10 cellular contexts compared by ENCODE assay signal in genomic region chr20:46558511-46558959, GRCh38. TPM values are rescaled to one million over a fixed set of nuclear protein-coding genes. Genes with fewer than 3 reads are reported as not detected.
DNase-seq lines count a peak whose midpoint lies in the region; ATAC-seq, FAIRE-seq and TF ChIP-seq lines count a peak whose summit lies in the region.
"Had no signal": no experiment of that assay in that cellular context is flagged by ENCODE, and none has a peak within 500 bp of the region (broad histone marks: within the 10 kb centered on the region; RNA-seq: fewer than 3 reads in every experiment).

No MANE protein-coding gene starts in this region.

- no peaks in the 10 kb centered on the region for H3K27me3 ChIP-seq in ACC112 (ENCODE audit: insufficient read depth, low read length)

- no peaks in the 10 kb centered on the region for H3K36me3 Mint-ChIP-seq in activated naive CD4-positive, alpha-beta T cell treated with anti-CD3 and anti-CD28 coated beads, Interleukin-2, amount 50 U/mL, for 72 hours

- peak; percentile 95 to 97 for ATAC-seq in activated naive CD4-positive, alpha-beta T cell treated with anti-CD3 and anti-CD28 coated beads, Interleukin-2, amount 50 U/mL, for 72 hours
- ATAC-seq in GM18519 (IDR thresholded peaks at IDR 0.05; ENCODE audit: low FRiP score, unreplicated experiment) (no peak), HG03442 (IDR thresholded peaks at IDR 0.05; ENCODE audit: unreplicated experiment) (no peak)

- CTCF ChIA-PET in HEK293 (lab: Yijun Ruan, JAX): interaction anchor here (1.4 to 1.9 kb wide), 3 partner anchors 121 to 130 kb away, joined by 5 to 11 read pairs (median 7); partner anchors contain the start of gene TP53RK

- H3K4me3 ChIP-seq in ACC112 (ENCODE audit: low read depth, low read length) (no peak overlapping the region), HEK293 (ENCODE audit: low read depth, low read length) (no peak overlapping the region)
- H3K4me3 ChIP-seq: SK-N-MC, thoracic aorta had no signal

- peak overlapping the region; percentile 33 to 52 for H3K27ac Mint-ChIP-seq in activated naive CD4-positive, alpha-beta T cell treated with anti-CD3 and anti-CD28 coated beads, Interleukin-2, amount 50 U/mL, for 72 hours

- H2AFZ ChIP-seq in ACC112 (ENCODE audit: low read length, unreplicated experiment): no peak overlapping the region

- H3K9me3 Mint-ChIP-seq in activated naive CD4-positive, alpha-beta T cell treated with anti-CD3 and anti-CD28 coated beads, Interleukin-2, amount 50 U/mL, for 72 hours: no peaks in the 10 kb centered on the region

- H3K4me1 ChIP-seq in ACC112 (ENCODE audit: control insufficient read depth, insufficient read depth, low read length, unreplicated experiment) (peaks cover 23% of the 10 kb centered on the region), HEK293 (ENCODE audit: control insufficient read depth, insufficient read depth, low read length) (peaks cover 2% of the 10 kb centered on the region; the same call in 1 of the 2 replicates)

- no peaks in the 10 kb centered on the region for H3K9me3 ChIP-seq in HEK293 (ENCODE audit: control insufficient read depth, insufficient read depth, low read depth, low read length)
- H3K9me3 ChIP-seq: thoracic aorta had no signal

- H3K79me2 ChIP-seq in ACC112 (ENCODE audit: control insufficient read depth, insufficient read depth, low read length, unreplicated experiment): no peaks in the 10 kb centered on the region

- POLR2A ChIA-PET in HEK293 (lab: Yijun Ruan, JAX): interaction anchor here (0.6 kb wide), 1 partner anchor 759 kb away, joined by 6 read pairs; no protein-coding TSS in a partner anchor

- no peak for TF ChIP-seq CTCF in HEK293 (tag by site-specific recombination; IDR thresholded peaks at IDR 0.05)

- peak; percentile 29 to 61 for DNase-seq in activated naive CD4-positive, alpha-beta T cell treated with anti-CD3 and anti-CD28 coated beads, Interleukin-2, amount 50 U/mL, for 72 hours (ENCODE audit: low spot score in 2 of 2)
- DNase-seq in lung microvascular endothelial cell (ENCODE audit: low read depth in 2 of 2) (peak; percentile 74 to 97), SKM-1 treated with dmso at 0.1 percent for 144 hours (lab: John Stamatoyannopoulos, UW; ENCODE audit: unreplicated experiment) (no peak), GM19239 (ENCODE audit: insufficient read length, low spot score) (no peak)

- H3K27ac ChIP-seq in ACC112 (ENCODE audit: low read depth, low read length) (peak overlapping the region; percentile 43; the same call in 1 of the 2 replicates), HEK293 (ENCODE audit: extremely low read depth, low read depth, low read length) (0 out of 2 replicates have a peak overlapping the region, but pooled peaks have one; percentile 7)
- H3K27ac ChIP-seq: SK-N-MC had no signal

- no peak for FAIRE-seq in GM19239 (lab: Jason Lieb, UNC)

- no peaks in the 10 kb centered on the region for H3K36me3 ChIP-seq in ACC112 (ENCODE audit: insufficient read depth, low read length)
- no peaks in the 10 kb centered on the region for H3K36me3 ChIP-seq in HEK293 (ENCODE audit: control insufficient read depth in 2 of 2, insufficient read depth in 1 of 2, low read length in 2 of 2)
- H3K36me3 ChIP-seq: thoracic aorta had no signal

TF ChIP-seq in HEK293, 187 proteins besides CTCF, POLR2A, EP300 and RAD21 (continues in another document):
- TF ChIP-seq PRDM10 (tag by site-specific recombination; IDR thresholded peaks at IDR 0.05) (no peak), ZNF155 (tag by site-specific recombination; IDR thresholded peaks at IDR 0.05) (no peak), ZNF341 (tag by site-specific recombination; IDR thresholded peaks at IDR 0.05; ENCODE audit: low read depth) (0 out of 2 replicates have a peak, but pooled peaks have one; percentile 12), ZIC2 (tag by site-specific recombination; IDR thresholded peaks at IDR 0.05) (peak; percentile 30), ZNF146 (tag by site-specific recombination; IDR thresholded peaks at IDR 0.05) (no peak), ZBTB10 (tag by site-specific recombination; IDR thresholded peaks at IDR 0.05) (no peak), ZNF513 (tag by site-specific recombination; IDR thresholded peaks at IDR 0.05) (no peak), ZNF692 (tag by site-specific recombination; IDR thresholded peaks at IDR 0.05) (no peak)

RNA-seq across cellular contexts. Expression of gene OCSTAMP, which starts 8.1 kb away (rescaled TPM):
- total RNA-seq in activated naive CD4-positive, alpha-beta T cell treated with anti-CD3 and anti-CD28 coated beads, Interleukin-2, amount 50 U/mL, for 72 hours: under 1 TPM in 1 of 2 donors, not detected in 1; 0.19 TPM
- not detected in 2 replicates for total RNA-seq in lung microvascular endothelial cell
- total RNA-seq: thoracic aorta had no signal

RNA-seq across cellular contexts. Expression of gene ZNF334, which starts 45.2 kb away (rescaled TPM):
- 1 to 10 TPM; 1.6 to 5.8 TPM for total RNA-seq in activated naive CD4-positive, alpha-beta T cell treated with anti-CD3 and anti-CD28 coated beads, Interleukin-2, amount 50 U/mL, for 72 hours
- total RNA-seq in lung microvascular endothelial cell: 0.22 and 0.40 TPM in 2 replicates

Comparison
In these comparisons a context has a peak if more than half of its experiments do, and no peak if none do; other contexts are left out.
1. ATAC-seq: peak in activated naive CD4-positive, alpha-beta T cell treated with anti-CD3 and anti-CD28 coated beads, Interleukin-2, amount 50 U/mL, for 72 hours (2 of 2); none in GM18519 (single experiment) and HG03442 (single experiment).
2. DNase-seq: peak in activated naive CD4-positive, alpha-beta T cell treated with anti-CD3 and anti-CD28 coated beads, Interleukin-2, amount 50 U/mL, for 72 hours (2 of 2) and lung microvascular endothelial cell (2 of 2); none in SKM-1 treated with dmso at 0.1 percent for 144 hours (single experiment) and GM19239 (single experiment).